ENCODE assay signal across 9 cellular contexts in genomic region chr9:77952641-77953341, GRCh38.
DNase-seq lines count a peak whose midpoint lies in the region; ATAC-seq, FAIRE-seq and TF ChIP-seq lines count a peak whose summit lies in the region.
"Had no signal": no experiment of that assay in that cellular context is flagged by ENCODE, and none has a peak within 500 bp of the region (broad histone marks: within the 10 kb centered on the region; RNA-seq: fewer than 3 reads in every experiment).

No MANE protein-coding gene starts in this region.

- no peak for ATAC-seq in DND-41 (ENCODE audit: insufficient read depth, low read depth)
- ATAC-seq in HG02840 (IDR thresholded peaks at IDR 0.05; ENCODE audit: low FRiP score, unreplicated experiment), result no peak
- no peak for ATAC-seq in HG03378 (IDR thresholded peaks at IDR 0.05; ENCODE audit: unreplicated experiment)

- no peak for FAIRE-seq in frontal cortex (lab: Jason Lieb, UNC)
- FAIRE-seq in urothelium cell line (lab: Jason Lieb, UNC), result no peak

- 0 out of 2 replicates have a peak overlapping the region, but pooled peaks have one; percentile 58 for H3K27ac ChIP-seq in DND-41 (ENCODE audit: low read length)
- peak overlapping the region; percentile 3 to 39 (median 22) for H3K27ac ChIP-seq in sigmoid colon

- H3K4me1 ChIP-seq in DND-41 (ENCODE audit: insufficient read depth, low read length) (peaks cover 38% of the 10 kb centered on the region), sigmoid colon (peaks cover 0 to 86% (median 64%) of the 10 kb centered on the region in 4 donors)

- H3K4me2 ChIP-seq in DND-41 (ENCODE audit: insufficient read depth, low read length), result no peak overlapping the region

- H3K27me3 ChIP-seq in DND-41 (ENCODE audit: insufficient read depth, low read length, poor library complexity) (no peaks in the 10 kb centered on the region), sigmoid colon (no peaks in the 10 kb centered on the region)

- no peak for TF ChIP-seq CTCF in DND-41 (IDR thresholded peaks at IDR 0.05; ENCODE audit: borderline replicate concordance, extremely low read depth, low read length, poor library complexity, severe bottlenecking)
- no peak for TF ChIP-seq CTCF in sigmoid colon (IDR thresholded peaks at IDR 0.05)

- peaks cover 46% of the 10 kb centered on the region for H4K20me1 ChIP-seq in DND-41 (ENCODE audit: insufficient read depth, low read length)

- no peak overlapping the region for H3K9ac ChIP-seq in DND-41 (ENCODE audit: low read depth, low read length)

- H3K4me3 ChIP-seq in DND-41 (ENCODE audit: low read depth in 1 of 2, low read length in 2 of 2) (no peak overlapping the region), sigmoid colon (no peak overlapping the region)

- 12 to 31% methylated on average over 2 of the region's 2 CpGs for WGBS in sigmoid colon, 2 donors

- intact Hi-C loops in sigmoid colon (cut with DNase I), result no loop called here

- peaks cover 100% of the 10 kb centered on the region for H3K79me2 ChIP-seq in DND-41 (ENCODE audit: insufficient read depth, low read length)

- TF ChIP-seq EP300 in sigmoid colon (IDR thresholded peaks at IDR 0.05), result no peak

- no peak for TF ChIP-seq POLR2A in sigmoid colon (IDR thresholded peaks at IDR 0.05)

- H3K9me3 ChIP-seq in DND-41 (ENCODE audit: insufficient read depth, low read length, severe bottlenecking), result no peaks in the 10 kb centered on the region
- H3K9me3 ChIP-seq in sigmoid colon, result no peaks in the 10 kb centered on the region

- DNase-seq in DND-41, result no peak
- peak; percentile 14 for DNase-seq in NCI-H446 treated with DMSO at 0.1 percent for 48 hours (lab: John Stamatoyannopoulos, UW)
- DNase-seq in fibroblast of peridontal ligament (ENCODE audit: extremely low read depth), result peak; percentile 51
- no peak for DNase-seq in sigmoid colon
- no peak for DNase-seq in frontal cortex (ENCODE audit: low spot score in 2 of 2)
- DNase-seq in urothelium cell line (ENCODE audit: low spot score), result no peak
- DNase-seq: activated CD4-positive, alpha-beta T cell treated with anti-CD3 and anti-CD28 coated beads, Interleukin-2, amount 50 U/mL, for 48 hours had no signal

- H2AFZ ChIP-seq in DND-41 (ENCODE audit: low read depth, low read length), result no peak overlapping the region

- H3K36me3 ChIP-seq in DND-41 (ENCODE audit: insufficient read depth, low read length) (no peaks in the 10 kb centered on the region), sigmoid colon (no peaks in the 10 kb centered on the region)

Comparison
In these comparisons a context has a peak if more than half of its experiments do, and no peak if none do; other contexts are left out.
1. DNase-seq: peak in NCI-H446 treated with DMSO at 0.1 percent for 48 hours (single experiment) and fibroblast of peridontal ligament (single experiment); none in DND-41 (single experiment), sigmoid colon (single experiment), frontal cortex (0 of 2) and urothelium cell line (single experiment).